In genomic region chr6:71737953-71738352, GRCh38 we compare ENCODE assay signal across 25 cellular contexts.
A peak's percentile ranks its signal among the peaks of the same experiment; 100 is the strongest.
DNase-seq lines count a peak whose midpoint lies in the region; ATAC-seq and TF ChIP-seq lines count a peak whose summit lies in the region.
"Had no signal": no experiment of that assay in that cellular context is flagged by ENCODE, and none has a peak within 500 bp of the region (broad histone marks: within the 10 kb centered on the region; RNA-seq: fewer than 3 reads in every experiment).

No MANE protein-coding gene starts in this region.

- H3K27ac ChIP-seq in psoas muscle (no peak overlapping the region), smooth muscle cell (ENCODE audit: low read depth) (no peak overlapping the region)
- H3K27ac ChIP-seq: RWPE1, SK-N-MC had no signal

- no peak overlapping the region for H3K4me2 ChIP-seq in smooth muscle cell
- H3K4me2 ChIP-seq: GM23338 had no signal

- H3K9me3 ChIP-seq in psoas muscle = no peaks in the 10 kb centered on the region
- H3K9me3 ChIP-seq in smooth muscle cell (replicated peaks; ENCODE audit: low read depth) = no peaks in the 10 kb centered on the region
- H3K9me3 ChIP-seq: HAP-1 had no signal

- H3K4me1 ChIP-seq in psoas muscle (no peaks in the 10 kb centered on the region), smooth muscle cell (ENCODE audit: low read depth) (no peaks in the 10 kb centered on the region)
- H3K4me1 ChIP-seq: HAP-1 had no signal

- H3K4me3 ChIP-seq in psoas muscle (no peak overlapping the region), smooth muscle cell (no peak overlapping the region)
- H3K4me3 ChIP-seq: GM23338, HAP-1, K562, SK-N-MC had no signal

- H4K20me1 ChIP-seq in smooth muscle cell (ENCODE audit: low read depth) = no peaks in the 10 kb centered on the region

- no peaks in the 10 kb centered on the region for H3F3A ChIP-seq in smooth muscle cell (ENCODE audit: low read depth)

- 78 to 86% (median 81%) methylated on average over 1 of the region's 1 CpG for WGBS in psoas muscle, 3 donors
- WGBS in smooth muscle cell (ENCODE audit: low lambda C conversion rate) = 31% methylated on average over 1 of the region's 1 CpG

- H3K9ac ChIP-seq in smooth muscle cell (ENCODE audit: low read depth) = no peak overlapping the region

- no peak overlapping the region for H2AFZ ChIP-seq in smooth muscle cell (ENCODE audit: low read depth)
- H2AFZ ChIP-seq: GM23338 had no signal

- H3K79me2 ChIP-seq in smooth muscle cell (ENCODE audit: low read depth) = no peaks in the 10 kb centered on the region

- TF ChIP-seq CTCF in psoas muscle (IDR thresholded peaks at IDR 0.05) (no peak), smooth muscle cell (IDR thresholded peaks at IDR 0.05; ENCODE audit: borderline replicate concordance, insufficient read depth, poor library complexity, severe bottlenecking) (no peak)

- no peak for DNase-seq in psoas muscle
- DNase-seq in smooth muscle cell (lab: John Stamatoyannopoulos, UW; ENCODE audit: unreplicated experiment) = no peak
- no peak for DNase-seq in SKM-1 treated with dmso at 0.1 percent for 144 hours (lab: John Stamatoyannopoulos, UW; ENCODE audit: unreplicated experiment)
- DNase-seq: CD4-positive, CD25-positive, alpha-beta regulatory T cell; MM.1S; NCI-H1092; NCI-H1436; NCI-H187 treated with DMSO at 0.1 percent for 48 hours; NCI-H2107; NCI-H226; NCI-H524; NCI-H774; NK-92 treated with Interleukin-12 subunit alpha and Interleukin-12 subunit beta, amount 100 ng/mL, for 24 hours; SHP77 treated with DMSO at 0.1 percent for 48 hours; T-helper 2 cell had no signal

- H3K36me3 ChIP-seq in psoas muscle (ENCODE audit: insufficient read depth in 1 of 2, low read depth in 1 of 2) = no peaks in the 10 kb centered on the region
- no peaks in the 10 kb centered on the region for H3K36me3 ChIP-seq in smooth muscle cell (ENCODE audit: low read depth)
- H3K36me3 ChIP-seq: HAP-1 had no signal

- H3K27me3 ChIP-seq in psoas muscle (ENCODE audit: insufficient read depth in 3 of 3, low read length in 2 of 3) = no peaks in the 10 kb centered on the region
- no peaks in the 10 kb centered on the region for H3K27me3 ChIP-seq in smooth muscle cell (ENCODE audit: low read depth)

- ATAC-seq in GM18907 (IDR thresholded peaks at IDR 0.05; ENCODE audit: unreplicated experiment) (peak; percentile 66), HG03139 (IDR thresholded peaks at IDR 0.05; ENCODE audit: unreplicated experiment) (peak; percentile 66), HG03520 (IDR thresholded peaks at IDR 0.05; ENCODE audit: unreplicated experiment) (peak; percentile 47), HG02973 (IDR thresholded peaks at IDR 0.05; ENCODE audit: unreplicated experiment) (no peak), psoas muscle (no peak)
- ATAC-seq: GM23338, HepG2, K562 had no signal

- intact Hi-C loops in psoas muscle (cut with DNase I) = no loop called here

Comparison
In these comparisons a context has a peak if more than half of its experiments do, and no peak if none do; other contexts are left out.
1. ATAC-seq: peak in GM18907 (single experiment), HG03139 (single experiment) and HG03520 (single experiment); none in HG02973 (single experiment) and psoas muscle (0 of 4).